ENCODE assay signal across 22 cellular contexts in genomic region chr20:63926298-63926697, GRCh38. TPM values are rescaled to one million over a fixed set of nuclear protein-coding genes. Genes with fewer than 3 reads are reported as not detected.
DNase-seq lines count a peak whose midpoint lies in the region; ATAC-seq and TF ChIP-seq lines count a peak whose summit lies in the region.
"Had no signal": no experiment of that assay in that cellular context is flagged by ENCODE, and none has a peak within 500 bp of the region (broad histone marks: within the 10 kb centered on the region; RNA-seq: fewer than 3 reads in every experiment).

No MANE protein-coding gene starts in this region.

- no peak for ATAC-seq in GM21529 (IDR thresholded peaks at IDR 0.05; ENCODE audit: unreplicated experiment)

- no peak for TF ChIP-seq CTCF in VCaP (conservative IDR thresholded peaks at IDR 0.05)
- TF ChIP-seq CTCF in progenitor cell of endocrine pancreas (IDR thresholded peaks at IDR 0.05; ENCODE audit: unreplicated experiment) = no peak

- no peak for DNase-seq in activated T-cell treated with anti-CD3 and anti-CD28 coated beads, Interleukin-2, amount 50 U/mL, for 24 hours
- DNase-seq in activated T-cell treated with anti-CD3 and anti-CD28 coated beads for 4 hours = no peak
- peak; percentile 4 for DNase-seq in epidermal melanocyte (ENCODE audit: insufficient read length, low spot score)
- no peak for DNase-seq in progenitor cell of endocrine pancreas (ENCODE audit: low spot score, unreplicated experiment)
- DNase-seq in stimulated activated CD4-positive, alpha-beta T cell treated with anti-CD3 and anti-CD28 coated beads, Interleukin-4, amount 100 ng/mL, for 4 hours = no peak
- no peak for DNase-seq in NCI-H226
- DNase-seq: C1 segment of cervical spinal cord, COR-L47, GF-D8, NCI-H1048, NCI-H1436 treated with DMSO at 0.1 percent for 48 hours, NCI-H2029 treated with DMSO at 0.1 percent for 48 hours, NCI-H2171 treated with DMSO at 0.1 percent for 48 hours, NCI-H510A treated with DMSO at 0.1 percent for 48 hours, NCI-H82, Peyer's patch, Right ventricle myocardium superior, SK-N-SH had no signal

- no peaks in the 10 kb centered on the region for H3K9me3 Mint-ChIP-seq in activated T-cell treated with anti-CD3 and anti-CD28 coated beads, Interleukin-2, amount 50 U/mL, for 24 hours
- H3K9me3 Mint-ChIP-seq in progenitor cell of endocrine pancreas (ENCODE audit: low read depth) = no peaks in the 10 kb centered on the region

- peak overlapping the region; percentile 80 for H3K27ac ChIP-seq in VCaP
- H3K27ac ChIP-seq: KMS-11, Peyer's patch had no signal

- H3K36me3 Mint-ChIP-seq in activated T-cell treated with anti-CD3 and anti-CD28 coated beads, Interleukin-2, amount 50 U/mL, for 24 hours (ENCODE audit: low read depth) = peaks cover 81% of the 10 kb centered on the region
- peaks cover 11% of the 10 kb centered on the region for H3K36me3 Mint-ChIP-seq in progenitor cell of endocrine pancreas (ENCODE audit: insufficient read depth)

- no peak overlapping the region for H3K4me3 Mint-ChIP-seq in activated T-cell treated with anti-CD3 and anti-CD28 coated beads, Interleukin-2, amount 50 U/mL, for 24 hours
- no peak overlapping the region for H3K4me3 Mint-ChIP-seq in progenitor cell of endocrine pancreas (ENCODE audit: low read depth)

- peaks cover 16% of the 10 kb centered on the region for H3K4me1 Mint-ChIP-seq in activated T-cell treated with anti-CD3 and anti-CD28 coated beads, Interleukin-2, amount 50 U/mL, for 24 hours (ENCODE audit: low read depth)
- peaks cover 5% of the 10 kb centered on the region for H3K4me1 Mint-ChIP-seq in progenitor cell of endocrine pancreas (ENCODE audit: low read depth)

- H3K27me3 Mint-ChIP-seq in activated T-cell treated with anti-CD3 and anti-CD28 coated beads, Interleukin-2, amount 50 U/mL, for 24 hours = no peaks in the 10 kb centered on the region
- H3K27me3 Mint-ChIP-seq in progenitor cell of endocrine pancreas = no peaks in the 10 kb centered on the region

- peak overlapping the region; percentile 42 for H3K27ac Mint-ChIP-seq in activated T-cell treated with anti-CD3 and anti-CD28 coated beads, Interleukin-2, amount 50 U/mL, for 24 hours
- peak overlapping the region; percentile 38 for H3K27ac Mint-ChIP-seq in progenitor cell of endocrine pancreas

RNA-seq across cellular contexts. Expression of gene UCKL1, which starts 29.9 kb away (rescaled TPM):
- 78.9 and 79.2 TPM in 2 replicates for total RNA-seq in progenitor cell of endocrine pancreas

RNA-seq across cellular contexts. Expression of gene DNAJC5, which starts 31.4 kb away (rescaled TPM):
- 41.8 and 42.3 TPM in 2 replicates for total RNA-seq in progenitor cell of endocrine pancreas

RNA-seq across cellular contexts. Expression of gene ZNF512B, which starts 43.4 kb away (rescaled TPM):
- 49.4 and 50.5 TPM in 2 replicates for total RNA-seq in progenitor cell of endocrine pancreas

RNA-seq across cellular contexts. Expression of gene SAMD10, which starts 53.1 kb away (rescaled TPM):
- 12.8 and 14.0 TPM in 2 replicates for total RNA-seq in progenitor cell of endocrine pancreas
- total RNA-seq: A172 had no signal

RNA-seq across cellular contexts. Expression of gene PRPF6, which starts 54.6 kb away (rescaled TPM):
- total RNA-seq in progenitor cell of endocrine pancreas = 74.7 and 76.4 TPM in 2 replicates
